ENCODE assay signal across 11 cellular contexts in genomic region chr10:13816195-13816926, GRCh38.
DNase-seq lines count a peak whose midpoint lies in the region; ATAC-seq and TF ChIP-seq lines count a peak whose summit lies in the region.
"Had no signal": no experiment of that assay in that cellular context is flagged by ENCODE, and none has a peak within 500 bp of the region (broad histone marks: within the 10 kb centered on the region; RNA-seq: fewer than 3 reads in every experiment).

No MANE protein-coding gene starts in this region.

- WGBS in mesodermal cell (ENCODE audit: insufficient coverage in 2 of 2), 2 experiments: 90 to 97% methylated on average over 5 of the region's 7 CpGs

- peaks cover 6% of the 10 kb centered on the region for H3K4me1 ChIP-seq in mesodermal cell (ENCODE audit: control insufficient read depth, insufficient read depth, low read length, poor library complexity, severe bottlenecking)
- H3K4me1 ChIP-seq: Caco-2 had no signal

- peak overlapping the region; percentile 30 for H3K27ac ChIP-seq in mesodermal cell (ENCODE audit: low read depth, low read length, severe bottlenecking)

- no peak for TF ChIP-seq CTCF in AG10803 (conservative IDR thresholded peaks at IDR 0.05; ENCODE audit: low read length)

- peaks cover 29% of the 10 kb centered on the region for H3K36me3 ChIP-seq in mesodermal cell (ENCODE audit: control insufficient read depth, insufficient read depth, low read length)

- peaks cover 23% of the 10 kb centered on the region for H3K9me3 ChIP-seq in mesodermal cell (ENCODE audit: control insufficient read depth, low read length)

- DNase-seq in AG10803 (ENCODE audit: low read depth) (peak; percentile 66), NCI-H345 treated with DMSO at 0.1 percent for 48 hours (lab: John Stamatoyannopoulos, UW; ENCODE audit: unreplicated experiment) (peak; percentile 55), dermis blood vessel endothelial cell (peak; percentile 80), COLO668 (lab: John Stamatoyannopoulos, UW; ENCODE audit: unreplicated experiment) (no peak)
- no peak for DNase-seq in activated CD4-positive, alpha-beta T cell treated with anti-CD3 and anti-CD28 coated beads for 48 hours
- DNase-seq: Caco-2; NCI-H187; stimulated activated CD4-positive, alpha-beta T cell treated with anti-CD3 and anti-CD28 coated beads, Interleukin-4, amount 100 ng/mL, for 1 hour had no signal

- ATAC-seq in GM21737 (IDR thresholded peaks at IDR 0.05; ENCODE audit: unreplicated experiment) (no peak), HG03039 (IDR thresholded peaks at IDR 0.05; ENCODE audit: unreplicated experiment) (no peak)

- no peak overlapping the region for H3K4me3 ChIP-seq in AG10803 (ENCODE audit: low read length)
- H3K4me3 ChIP-seq in mesodermal cell (ENCODE audit: extremely low read depth, insufficient read depth, low read length, poor library complexity, severe bottlenecking): no peak overlapping the region

Comparison
In these comparisons a context has a peak if more than half of its experiments do, and no peak if none do; other contexts are left out.
1. DNase-seq: peak in AG10803 (single experiment), NCI-H345 treated with DMSO at 0.1 percent for 48 hours (single experiment) and dermis blood vessel endothelial cell (single experiment); none in activated CD4-positive, alpha-beta T cell treated with anti-CD3 and anti-CD28 coated beads for 48 hours (single experiment) and COLO668 (single experiment).